Comparison of ENCODE assay signal across 9 cellular contexts in the genomic region with DNA sequence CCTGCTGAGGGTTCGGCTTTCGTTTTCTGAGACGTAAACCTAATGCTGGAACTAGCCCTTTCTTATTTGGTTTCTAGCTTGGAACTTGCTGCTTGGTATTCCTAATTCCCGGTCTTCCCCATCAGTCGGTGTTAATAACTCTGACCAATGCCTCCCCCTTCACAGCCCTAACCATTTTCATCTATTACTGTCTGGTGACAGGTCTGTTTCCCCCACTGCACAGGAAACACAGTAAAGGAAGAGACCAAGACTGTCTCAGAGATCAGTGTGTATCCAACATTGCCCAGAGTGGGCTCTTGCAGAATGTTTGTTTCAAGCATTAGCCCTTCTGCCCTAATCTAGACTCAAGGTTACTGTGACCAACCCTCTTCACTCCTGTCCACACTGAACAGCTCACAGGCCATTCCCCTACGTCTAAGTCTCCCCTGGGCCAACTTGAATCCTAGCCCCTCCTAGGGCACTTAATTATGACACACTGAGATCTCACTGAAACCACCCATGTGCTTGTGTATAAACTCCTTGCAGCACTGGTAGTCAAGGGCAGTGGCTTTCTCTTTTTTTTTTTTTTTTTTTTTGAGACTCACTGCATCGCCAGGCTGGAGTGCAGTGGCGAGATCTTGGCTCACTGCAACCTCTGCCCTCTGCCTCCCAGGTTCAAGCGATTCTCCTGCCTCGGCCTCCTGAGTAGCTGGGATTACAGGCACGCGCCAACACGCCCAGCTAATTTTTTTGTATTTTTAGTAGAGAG. TPM values are rescaled to one million over a fixed set of nuclear protein-coding genes. Genes with fewer than 3 reads are reported as not detected.
A peak's percentile ranks its signal among the peaks of the same experiment; 100 is the strongest.
DNase-seq lines count a peak whose midpoint lies in the region; ATAC-seq, FAIRE-seq and TF ChIP-seq lines count a peak whose summit lies in the region.
"Had no signal": no experiment of that assay in that cellular context is flagged by ENCODE, and none has a peak within 500 bp of the region (broad histone marks: within the 10 kb centered on the region; RNA-seq: fewer than 3 reads in every experiment).

No MANE protein-coding gene starts in this region.

- DNase-seq in activated CD4-positive, alpha-beta T cell treated with anti-CD3 and anti-CD28 coated beads, Interleukin-2, amount 10 ng/mL, durations not matched to agents 7 days and 5 days, result no peak
- no peak for DNase-seq in activated CD4-positive, alpha-beta T cell treated with anti-CD3 and anti-CD28 coated beads for 1 hour
- DNase-seq in T-helper 17 cell (no peak), GOT3 (lab: John Stamatoyannopoulos, UW) (no peak), H54 (ENCODE audit: insufficient read length, low spot score) (no peak)
- DNase-seq: hypothalamus had no signal

- no peak for ATAC-seq in T-helper 17 cell
- no peak for ATAC-seq in gastroesophageal sphincter
- ATAC-seq in stimulated activated memory B cell treated with anti-CD40 and anti-IgM and Interleukin-4, amounts not matched to agents 10 μg/mL and 1 μg/mL and 100 μg/mL, for 72 hours, result no peak
- ATAC-seq in HG02970 (IDR thresholded peaks at IDR 0.05; ENCODE audit: low FRiP score, unreplicated experiment), result no peak

- no peaks in the 10 kb centered on the region for H3K27me3 ChIP-seq in gastroesophageal sphincter

- no peak for TF ChIP-seq POLR2A in gastroesophageal sphincter (IDR thresholded peaks at IDR 0.05)
- TF ChIP-seq POLR2A in H54 (IDR thresholded peaks at IDR 0.05; ENCODE audit: low read depth, low read length), result no peak

- TF ChIP-seq CTCF in gastroesophageal sphincter (IDR thresholded peaks at IDR 0.05), result no peak

- H3K27ac ChIP-seq in gastroesophageal sphincter, result peak overlapping the region in 3 of 4 donors; percentile 48 to 97 (median 90)

- TF ChIP-seq EP300 in gastroesophageal sphincter (IDR thresholded peaks at IDR 0.05), result no peak

- H3K27me3 Mint-ChIP-seq in activated CD4-positive, alpha-beta T cell treated with anti-CD3 and anti-CD28 coated beads, Interleukin-2, amount 10 ng/mL, durations not matched to agents 7 days and 5 days, result no peaks in the 10 kb centered on the region
- no peaks in the 10 kb centered on the region for H3K27me3 Mint-ChIP-seq in T-helper 17 cell
- no peaks in the 10 kb centered on the region for H3K27me3 Mint-ChIP-seq in stimulated activated memory B cell treated with anti-CD40 and anti-IgM and Interleukin-4, amounts not matched to agents 10 μg/mL and 1 μg/mL and 100 μg/mL, for 72 hours

- H3K27ac Mint-ChIP-seq in activated CD4-positive, alpha-beta T cell treated with anti-CD3 and anti-CD28 coated beads, Interleukin-2, amount 10 ng/mL, durations not matched to agents 7 days and 5 days, result peak overlapping the region; percentile 95
- H3K27ac Mint-ChIP-seq in T-helper 17 cell, result peak overlapping the region; percentile 97
- peak overlapping the region; percentile 96 for H3K27ac Mint-ChIP-seq in stimulated activated memory B cell treated with anti-CD40 and anti-IgM and Interleukin-4, amounts not matched to agents 10 μg/mL and 1 μg/mL and 100 μg/mL, for 72 hours

- peak overlapping the region; percentile 47 for H3K4me3 Mint-ChIP-seq in activated CD4-positive, alpha-beta T cell treated with anti-CD3 and anti-CD28 coated beads, Interleukin-2, amount 10 ng/mL, durations not matched to agents 7 days and 5 days
- peak overlapping the region; percentile 78 for H3K4me3 Mint-ChIP-seq in T-helper 17 cell
- H3K4me3 Mint-ChIP-seq in stimulated activated memory B cell treated with anti-CD40 and anti-IgM and Interleukin-4, amounts not matched to agents 10 μg/mL and 1 μg/mL and 100 μg/mL, for 72 hours, result peak overlapping the region; percentile 53

- POLR2A ChIA-PET in activated CD4-positive, alpha-beta T cell treated with anti-CD3 and anti-CD28 coated beads, Interleukin-2, amount 10 ng/mL, durations not matched to agents 7 days and 5 days (lab: Charles Lee), result no interaction called here

- H3K9me3 ChIP-seq in T-helper 17 cell (ENCODE audit: control insufficient read depth, low read length, poor library complexity, severe bottlenecking) (no peaks in the 10 kb centered on the region), gastroesophageal sphincter (no peaks in the 10 kb centered on the region)

- peaks cover 0 to 38% (median 25%) of the 10 kb centered on the region in 3 donors for H3K4me1 ChIP-seq in gastroesophageal sphincter

- H3K9me3 Mint-ChIP-seq in activated CD4-positive, alpha-beta T cell treated with anti-CD3 and anti-CD28 coated beads, Interleukin-2, amount 10 ng/mL, durations not matched to agents 7 days and 5 days, result no peaks in the 10 kb centered on the region
- no peaks in the 10 kb centered on the region for H3K9me3 Mint-ChIP-seq in stimulated activated memory B cell treated with anti-CD40 and anti-IgM and Interleukin-4, amounts not matched to agents 10 μg/mL and 1 μg/mL and 100 μg/mL, for 72 hours

- 55 to 58% methylated on average over 5 to 8 of the region's 13 CpGs for WGBS in gastroesophageal sphincter (ENCODE audit: low coverage in 1 of 2), 2 donors

- peaks cover 0 to 7% of the 10 kb centered on the region in 2 donors for H3K36me3 ChIP-seq in gastroesophageal sphincter

- H3K4me1 Mint-ChIP-seq in activated CD4-positive, alpha-beta T cell treated with anti-CD3 and anti-CD28 coated beads, Interleukin-2, amount 10 ng/mL, durations not matched to agents 7 days and 5 days, result peaks cover 33% of the 10 kb centered on the region
- peaks cover 27% of the 10 kb centered on the region for H3K4me1 Mint-ChIP-seq in T-helper 17 cell
- peaks cover 46% of the 10 kb centered on the region for H3K4me1 Mint-ChIP-seq in stimulated activated memory B cell treated with anti-CD40 and anti-IgM and Interleukin-4, amounts not matched to agents 10 μg/mL and 1 μg/mL and 100 μg/mL, for 72 hours

- H3K4me3 ChIP-seq in gastroesophageal sphincter, result no peak overlapping the region

- FAIRE-seq in H54 (lab: Jason Lieb, UNC), result no peak

- CTCF ChIA-PET in activated CD4-positive, alpha-beta T cell treated with anti-CD3 and anti-CD28 coated beads, Interleukin-2, amount 10 ng/mL, durations not matched to agents 7 days and 5 days (lab: Charles Lee), result interaction anchor here (0.6 kb wide), 2 partner anchors 34 to 177 kb away, joined by 3 to 4 read pairs; no protein-coding TSS in a partner anchor

- H3K36me3 Mint-ChIP-seq in activated CD4-positive, alpha-beta T cell treated with anti-CD3 and anti-CD28 coated beads, Interleukin-2, amount 10 ng/mL, durations not matched to agents 7 days and 5 days (ENCODE audit: low read depth), result no peaks in the 10 kb centered on the region
- peaks cover 2% of the 10 kb centered on the region for H3K36me3 Mint-ChIP-seq in T-helper 17 cell (ENCODE audit: low read depth)
- H3K36me3 Mint-ChIP-seq in stimulated activated memory B cell treated with anti-CD40 and anti-IgM and Interleukin-4, amounts not matched to agents 10 μg/mL and 1 μg/mL and 100 μg/mL, for 72 hours, result no peaks in the 10 kb centered on the region

RNA-seq across cellular contexts. Expression of a gene that starts 1.7 kb away (rescaled TPM):
- total RNA-seq in activated CD4-positive, alpha-beta T cell treated with anti-CD3 and anti-CD28 coated beads, Interleukin-2, amount 10 ng/mL, durations not matched to agents 7 days and 5 days, result 100 to 1,000 TPM; 131 to 148 TPM
- 100 to 1,000 TPM; 168 to 187 TPM for total RNA-seq in T-helper 17 cell
- total RNA-seq in gastroesophageal sphincter, result 10 to 100 TPM; 64.2 to 88.9 (median 72.8) TPM
